In genomic region chr1:205672929-205673328, GRCh38 we compare ENCODE assay signal across 29 cellular contexts. TPM values are rescaled to one million over a fixed set of nuclear protein-coding genes. Genes with fewer than 3 reads are reported as not detected.
DNase-seq lines count a peak whose midpoint lies in the region; ATAC-seq and TF ChIP-seq lines count a peak whose summit lies in the region.
"Had no signal": no experiment of that assay in that cellular context is flagged by ENCODE, and none has a peak within 500 bp of the region (broad histone marks: within the 10 kb centered on the region; RNA-seq: fewer than 3 reads in every experiment).

No MANE protein-coding gene starts in this region.

- peaks cover 92% of the 10 kb centered on the region for H3K79me2 ChIP-seq in PC-9 (ENCODE audit: low read depth)

- H3K36me3 ChIP-seq in PC-9 (ENCODE audit: low read depth), result no peaks in the 10 kb centered on the region; the same call in 1 of the 2 replicates
- H3K36me3 ChIP-seq: BE2C had no signal

- intact Hi-C loops in PC-9 (cut with micrococcal nuclease; ENCODE audit: unreplicated experiment), result no loop called here

- POLR2A ChIA-PET in PC-9 (lab: Charles Lee; ENCODE audit: unreplicated experiment), result interaction anchor here (0.5 kb wide), 1 partner anchor 114 kb away, joined by 5 read pairs; no protein-coding TSS in a partner anchor

- H3K4me3 ChIP-seq in PC-9, result no peak overlapping the region
- H3K4me3 ChIP-seq: SK-N-MC, smooth muscle cell had no signal

- H2AFZ ChIP-seq in PC-9, result no peak overlapping the region

- peaks cover 77% of the 10 kb centered on the region for H3K4me1 Mint-ChIP-seq in neural crest cell
- H3K4me1 Mint-ChIP-seq: activated CD4-positive, alpha-beta T cell treated with anti-CD3 and anti-CD28 coated beads for 36 hours; naive thymus-derived CD4-positive, alpha-beta T cell had no signal

- no peaks in the 10 kb centered on the region for H3K27me3 ChIP-seq in PC-9 (ENCODE audit: insufficient read depth, low read depth)
- H3K27me3 ChIP-seq: BE2C had no signal

- CTCF ChIA-PET in PC-9 (lab: Charles Lee), result interaction anchor here (0.6 kb wide), 1 partner anchor 11 kb away, joined by 3 read pairs; no protein-coding TSS in a partner anchor

- peak overlapping the region; percentile 72 for H3K4me2 ChIP-seq in PC-9
- H3K4me2 ChIP-seq: smooth muscle cell had no signal

- peaks cover 70% of the 10 kb centered on the region for H3K4me1 ChIP-seq in PC-9 (replicated peaks; ENCODE audit: insufficient read depth)
- H3K4me1 ChIP-seq: BE2C had no signal

- no peaks in the 10 kb centered on the region for H3K9me2 ChIP-seq in PC-9 (ENCODE audit: insufficient read depth)

- H3K9me3 Mint-ChIP-seq in neural crest cell, result no peaks in the 10 kb centered on the region
- H3K9me3 Mint-ChIP-seq in activated naive CD4-positive, alpha-beta T cell treated with anti-CD3 and anti-CD28 coated beads, Interleukin-2, amount 50 U/mL, for 72 hours, result no peaks in the 10 kb centered on the region
- H3K9me3 Mint-ChIP-seq: activated naive CD8-positive, alpha-beta T cell treated with anti-CD3 and anti-CD28 coated beads, Interleukin-2, amount 50 U/mL, for 24 hours; brain; IgD-negative memory B cell; naive thymus-derived CD4-positive, alpha-beta T cell; T-helper 1 cell treated with Interleukin-12 subunit alpha and Interleukin-12 subunit beta and Interleukin-4 antibody, amounts not matched to agents 30 μg/mL and 1 μg/mL, for 36 hours; type B pancreatic cell had no signal

- H3F3A ChIP-seq in PC-9 (ENCODE audit: insufficient read depth, low read depth), result peaks cover 43% of the 10 kb centered on the region

- TF ChIP-seq CTCF in PC-9 (conservative IDR thresholded peaks at IDR 0.05) (no peak), neural crest cell (conservative IDR thresholded peaks at IDR 0.05) (no peak)

- no peaks in the 10 kb centered on the region for H3K27me3 Mint-ChIP-seq in neural crest cell (ENCODE audit: low read depth)

- H3K27ac Mint-ChIP-seq in neural crest cell (ENCODE audit: unreplicated experiment), result no peak overlapping the region
- H3K27ac Mint-ChIP-seq in activated naive CD4-positive, alpha-beta T cell treated with anti-CD3 and anti-CD28 coated beads, Interleukin-2, amount 50 U/mL, for 72 hours, result no peak overlapping the region
- H3K27ac Mint-ChIP-seq: activated CD4-positive, alpha-beta T cell treated with anti-CD3 and anti-CD28 coated beads for 36 hours; activated naive CD8-positive, alpha-beta T cell treated with anti-CD3 and anti-CD28 coated beads, Interleukin-2, amount 50 U/mL, for 24 hours; naive thymus-derived CD4-positive, alpha-beta T cell; T-helper 1 cell treated with Interleukin-12 subunit alpha and Interleukin-12 subunit beta and Interleukin-4 antibody, amounts not matched to agents 30 μg/mL and 1 μg/mL, for 36 hours had no signal

- BruUV-seq in PC-9 (replicated peaks; lab: Mats Ljungman, UMichigan), result no TSS peak

- no peaks in the 10 kb centered on the region; the same call in 1 of the 2 replicates for H4K20me1 ChIP-seq in PC-9 (ENCODE audit: insufficient read depth)

- no peaks in the 10 kb centered on the region for H3K36me3 Mint-ChIP-seq in neural crest cell (ENCODE audit: low read depth)
- no peaks in the 10 kb centered on the region for H3K36me3 Mint-ChIP-seq in activated naive CD4-positive, alpha-beta T cell treated with anti-CD3 and anti-CD28 coated beads, Interleukin-2, amount 50 U/mL, for 72 hours
- H3K36me3 Mint-ChIP-seq: brain; IgD-negative memory B cell; naive thymus-derived CD4-positive, alpha-beta T cell; type B pancreatic cell had no signal

- ATAC-seq in activated naive CD4-positive, alpha-beta T cell treated with anti-CD3 and anti-CD28 coated beads, Interleukin-2, amount 50 U/mL, for 72 hours, result no peak
- no peak for ATAC-seq in GM18519 (IDR thresholded peaks at IDR 0.05; ENCODE audit: low FRiP score, unreplicated experiment)
- ATAC-seq: activated CD4-positive, alpha-beta T cell treated with anti-CD3 and anti-CD28 coated beads for 36 hours; activated naive CD8-positive, alpha-beta T cell treated with anti-CD3 and anti-CD28 coated beads, Interleukin-2, amount 50 U/mL, for 24 hours; naive thymus-derived CD4-positive, alpha-beta T cell had no signal

- DNase-seq in 8988T, result peak; percentile 10
- DNase-seq in PC-9, result no peak
- peak; percentile 28 for DNase-seq in islet precursor cell
- DNase-seq in neural crest cell (ENCODE audit: low read depth, low spot score), result no peak
- no peak for DNase-seq in hypothalamus (lab: John Stamatoyannopoulos, UW)
- no peak for DNase-seq in activated naive CD4-positive, alpha-beta T cell treated with anti-CD3 and anti-CD28 coated beads, Interleukin-2, amount 50 U/mL, for 72 hours (ENCODE audit: low spot score in 2 of 2)
- DNase-seq in SHP77 (lab: John Stamatoyannopoulos, UW), result no peak
- DNase-seq: activated CD4-positive, alpha-beta T cell treated with anti-CD3 and anti-CD28 coated beads for 36 hours; activated CD8-positive, alpha-beta memory T cell treated with anti-CD3 and anti-CD28 coated beads for 24 hours; activated gamma-delta T cell; activated naive CD8-positive, alpha-beta T cell treated with anti-CD3 and anti-CD28 coated beads, Interleukin-2, amount 50 U/mL, for 24 hours; activated T-cell treated with anti-CD3 and anti-CD28 coated beads, Interleukin-2, amount 50 U/mL, for 1 hour; BE2C; DMS53; effector memory CD4-positive, alpha-beta T cell; H7; mesendoderm; naive thymus-derived CD4-positive, alpha-beta T cell; NCI-H1105; NCI-H2107; stimulated activated CD4-positive, alpha-beta T cell treated with anti-CD3 and anti-CD28 coated beads, Interleukin-1b, Interleukin-23, amount 100 ng/mL, for 48 hours had no signal

- no peaks in the 10 kb centered on the region for H3K9me3 ChIP-seq in PC-9 (ENCODE audit: insufficient read depth, low read depth)
- H3K9me3 ChIP-seq: BE2C had no signal

- H3K27ac ChIP-seq in PC-9, result peak overlapping the region; percentile 68
- H3K27ac ChIP-seq: RWPE1, SK-N-MC had no signal

- peak overlapping the region; percentile 25 for H3K4me3 Mint-ChIP-seq in neural crest cell
- H3K4me3 Mint-ChIP-seq: activated CD4-positive, alpha-beta T cell treated with anti-CD3 and anti-CD28 coated beads for 36 hours; activated naive CD8-positive, alpha-beta T cell treated with anti-CD3 and anti-CD28 coated beads, Interleukin-2, amount 50 U/mL, for 24 hours; naive thymus-derived CD4-positive, alpha-beta T cell; T-helper 1 cell treated with Interleukin-12 subunit alpha and Interleukin-12 subunit beta and Interleukin-4 antibody, amounts not matched to agents 30 μg/mL and 1 μg/mL, for 36 hours had no signal

RNA-seq across cellular contexts. Expression of gene SLC45A3, which starts 7.4 kb away (rescaled TPM):
- 15.2 and 19.9 TPM in 2 replicates for total RNA-seq in PC-9 (2021)
- total RNA-seq in neural crest cell, result 13.1 and 14.0 TPM in 2 replicates
- 1 to 10 TPM in 1 of 2 donors, under 1 TPM in 1; 0.57 to 1.1 TPM for total RNA-seq in activated naive CD4-positive, alpha-beta T cell treated with anti-CD3 and anti-CD28 coated beads, Interleukin-2, amount 50 U/mL, for 72 hours

RNA-seq across cellular contexts. Expression of gene ELK4, which starts 41.1 kb away (rescaled TPM):
- 40.3 and 48.1 TPM in 2 replicates for total RNA-seq in PC-9 (2021)
- total RNA-seq in neural crest cell, result 30.1 and 33.1 TPM in 2 replicates
- total RNA-seq in activated naive CD4-positive, alpha-beta T cell treated with anti-CD3 and anti-CD28 coated beads, Interleukin-2, amount 50 U/mL, for 72 hours, result 10 to 100 TPM; 67.8 to 91.3 TPM

Comparison
In these comparisons a context has a peak if more than half of its experiments do, and no peak if none do; other contexts are left out.
1. DNase-seq: peak in 8988T (single experiment) and islet precursor cell (single experiment); none in PC-9 (0 of 2), neural crest cell (single experiment), hypothalamus (0 of 51), activated naive CD4-positive, alpha-beta T cell treated with anti-CD3 and anti-CD28 coated beads, Interleukin-2, amount 50 U/mL, for 72 hours (0 of 2) and SHP77 (0 of 2).